ENCODE assay signal across 8 cellular contexts in genomic region chr17:45490615-45491433, GRCh38.
DNase-seq lines count a peak whose midpoint lies in the region; ATAC-seq and TF ChIP-seq lines count a peak whose summit lies in the region.
"Not testable (repeated sequence)": the region's sequence is repeated elsewhere in the genome, so short reads cannot be mapped to it uniquely, and the experiment has no call there.

TSS of gene PLEKHM1 (minus strand) at chr17:45490721. CDS start at chr17:45482484, 8,237 bp downstream.

- peak within 1 kb of the TSS; percentile 55 for H3K4me3 ChIP-seq in epithelial cell of esophagus (ENCODE audit: low read length)

- peak; percentile 90 for DNase-seq in DMS 273 (lab: John Stamatoyannopoulos, UW; ENCODE audit: unreplicated experiment)
- peak; percentile 42 for DNase-seq in HuH-7.5 (ENCODE audit: low spot score)
- DNase-seq in OCI-M1 (lab: John Stamatoyannopoulos, UW): peak; percentile 88
- DNase-seq in activated T-cell treated with anti-CD3 and anti-CD28 coated beads for 4 hours: peak; percentile 55
- DNase-seq in epithelial cell of esophagus (ENCODE audit: low read depth): peak; percentile 81
- DNase-seq in middle frontal gyrus (ENCODE audit: extremely low spot score, low spot score): peak; percentile 27
- DNase-seq in stimulated activated CD8-positive, alpha-beta memory T cell treated with anti-CD3 and anti-CD28 coated beads, Interleukin-15, amount 100 ng/mL, for 48 hours (ENCODE audit: low read depth in 2 of 2): peak; percentile 81 to 84

- not testable (repeated sequence) for TF ChIP-seq CTCF in epithelial cell of esophagus (IDR thresholded peaks at IDR 0.05; ENCODE audit: insufficient read depth, low read depth, low read length, missing control alignments)

- ATAC-seq in GM21528 (IDR thresholded peaks at IDR 0.05; ENCODE audit: low FRiP score, unreplicated experiment): peak; percentile 91

Comparison
In these comparisons a context has a peak if more than half of its experiments do, and no peak if none do; other contexts are left out.
1. Peak in every context shown above with its lines: DNase-seq, ATAC-seq and H3K4me3 ChIP-seq.
2. DNase-seq: peak in every context shown above with its lines; median percentile 90 in DMS 273; 88 in OCI-M1; 82 in stimulated activated CD8-positive, alpha-beta memory T cell treated with anti-CD3 and anti-CD28 coated beads, Interleukin-15, amount 100 ng/mL, for 48 hours; 81 in epithelial cell of esophagus; 55 in activated T-cell treated with anti-CD3 and anti-CD28 coated beads for 4 hours; 42 in HuH-7.5; 27 in middle frontal gyrus.